In genomic region chr16:50644730-50645129, GRCh38 we compare ENCODE assay signal across 8 cellular contexts. TPM values are rescaled to one million over a fixed set of nuclear protein-coding genes. Genes with fewer than 3 reads are reported as not detected.
DNase-seq lines count a peak whose midpoint lies in the region; ATAC-seq and TF ChIP-seq lines count a peak whose summit lies in the region.

No MANE protein-coding gene starts in this region.

- no peak for TF ChIP-seq EP300 in Ishikawa (IDR thresholded peaks at IDR 0.05; ENCODE audit: borderline replicate concordance)

- CTCF ChIA-PET in CD8-positive, alpha-beta memory T cell (lab: Charles Lee) = interaction anchor here (0.8 to 1.2 kb wide), 6 partner anchors 21 to 291 kb away, joined by 3 to 6 read pairs (median 3); no protein-coding TSS in a partner anchor
- CTCF ChIA-PET in activated naive CD4-positive, alpha-beta T cell treated with anti-CD3 and anti-CD28 coated beads, Interleukin-2, amount 10 ng/mL, durations not matched to agents 7 days and 5 days (lab: Charles Lee) = interaction anchor here (0.7 to 1.6 kb wide), 6 partner anchors 9 to 316 kb away, joined by 3 to 8 read pairs (median 4); no protein-coding TSS in a partner anchor

- ATAC-seq in right cardiac atrium = peak; percentile 58 to 64
- no peak for ATAC-seq in HG03439 (IDR thresholded peaks at IDR 0.05; ENCODE audit: unreplicated experiment)

- no peak overlapping the region for H3K4me3 Mint-ChIP-seq in CD8-positive, alpha-beta memory T cell
- no peak overlapping the region for H3K4me3 Mint-ChIP-seq in activated naive CD4-positive, alpha-beta T cell treated with anti-CD3 and anti-CD28 coated beads, Interleukin-2, amount 10 ng/mL, durations not matched to agents 7 days and 5 days

- H3K4me3 ChIP-seq in CD8-positive, alpha-beta memory T cell (ENCODE audit: low read length) = no peak overlapping the region
- no peak overlapping the region for H3K4me3 ChIP-seq in right cardiac atrium (ENCODE audit: low read length)

- no peaks in the 10 kb centered on the region for H3K36me3 Mint-ChIP-seq in CD8-positive, alpha-beta memory T cell
- H3K36me3 Mint-ChIP-seq in activated naive CD4-positive, alpha-beta T cell treated with anti-CD3 and anti-CD28 coated beads, Interleukin-2, amount 10 ng/mL, durations not matched to agents 7 days and 5 days = no peaks in the 10 kb centered on the region

- peak; percentile 59 for TF ChIP-seq RAD21 in Ishikawa (IDR thresholded peaks at IDR 0.05; ENCODE audit: low read depth)

- peaks cover 4 to 7% (median 5%) of the 10 kb centered on the region in 3 donors for H3K4me1 Mint-ChIP-seq in CD8-positive, alpha-beta memory T cell
- no peaks in the 10 kb centered on the region for H3K4me1 Mint-ChIP-seq in activated naive CD4-positive, alpha-beta T cell treated with anti-CD3 and anti-CD28 coated beads, Interleukin-2, amount 10 ng/mL, durations not matched to agents 7 days and 5 days

- intact Hi-C loops in right cardiac atrium (cut with DNase I) = no loop called here

- no peaks in the 10 kb centered on the region for H3K27me3 ChIP-seq in CD8-positive, alpha-beta memory T cell (ENCODE audit: insufficient read depth, low read length, poor library complexity, severe bottlenecking)
- H3K27me3 ChIP-seq in right cardiac atrium (ENCODE audit: control insufficient read depth, insufficient read depth) = no peaks in the 10 kb centered on the region

- H3K27me3 Mint-ChIP-seq in CD8-positive, alpha-beta memory T cell = peaks cover 4 to 10% of the 10 kb centered on the region in 2 donors
- H3K27me3 Mint-ChIP-seq in activated naive CD4-positive, alpha-beta T cell treated with anti-CD3 and anti-CD28 coated beads, Interleukin-2, amount 10 ng/mL, durations not matched to agents 7 days and 5 days = peaks cover 21% of the 10 kb centered on the region

- H3K27ac ChIP-seq in CD8-positive, alpha-beta memory T cell (ENCODE audit: low read depth, low read length) = no peak overlapping the region
- no peak overlapping the region for H3K27ac ChIP-seq in right cardiac atrium (ENCODE audit: low read length)

- 33% methylated on average over 6 of the region's 6 CpGs for WGBS in right cardiac atrium

- peak in 3 of 5 donors; percentile 33 to 64 (median 50) for DNase-seq in CD8-positive, alpha-beta memory T cell
- DNase-seq in activated naive CD4-positive, alpha-beta T cell treated with anti-CD3 and anti-CD28 coated beads, Interleukin-2, amount 10 ng/mL, durations not matched to agents 7 days and 5 days = peak; percentile 62
- DNase-seq in right cardiac atrium (peak in 1 of 3 donors; percentile 53), stromal cell of bone marrow (ENCODE audit: low read depth) (peak; percentile 6), NCI-H187 (lab: John Stamatoyannopoulos, UW) (no peak), GOT3 (lab: John Stamatoyannopoulos, UW) (no peak)

- no peaks in the 10 kb centered on the region for H3K36me3 ChIP-seq in CD8-positive, alpha-beta memory T cell (ENCODE audit: insufficient read depth, low read length)

- no peaks in the 10 kb centered on the region for H3K9me3 Mint-ChIP-seq in CD8-positive, alpha-beta memory T cell
- no peaks in the 10 kb centered on the region for H3K9me3 Mint-ChIP-seq in activated naive CD4-positive, alpha-beta T cell treated with anti-CD3 and anti-CD28 coated beads, Interleukin-2, amount 10 ng/mL, durations not matched to agents 7 days and 5 days

- POLR2A ChIA-PET in CD8-positive, alpha-beta memory T cell (lab: Charles Lee) = interaction anchor here (0.6 kb wide), 1 partner anchor 162 kb away, joined by 3 read pairs; no protein-coding TSS in a partner anchor

- no peaks in the 10 kb centered on the region for H3K4me1 ChIP-seq in CD8-positive, alpha-beta memory T cell (ENCODE audit: insufficient read depth, low read length)
- H3K4me1 ChIP-seq in right cardiac atrium (ENCODE audit: control insufficient read depth, insufficient read depth, low read length) = no peaks in the 10 kb centered on the region

- no peaks in the 10 kb centered on the region for H3K9me3 ChIP-seq in CD8-positive, alpha-beta memory T cell (ENCODE audit: low read length)
- no peaks in the 10 kb centered on the region for H3K9me3 ChIP-seq in right cardiac atrium (ENCODE audit: control insufficient read depth, low read length)

- H3K27ac Mint-ChIP-seq in CD8-positive, alpha-beta memory T cell = peak overlapping the region in 2 of 8 donors; percentile 45 to 46
- no peak overlapping the region for H3K27ac Mint-ChIP-seq in activated naive CD4-positive, alpha-beta T cell treated with anti-CD3 and anti-CD28 coated beads, Interleukin-2, amount 10 ng/mL, durations not matched to agents 7 days and 5 days

TF ChIP-seq in Ishikawa, 13 proteins besides CTCF, POLR2A, EP300 and RAD21:
- TF ChIP-seq ZBTB7A (IDR thresholded peaks at IDR 0.05; ENCODE audit: low read depth) = no peak
- TF ChIP-seq CEBPB (IDR thresholded peaks at IDR 0.05) = no peak
- TF ChIP-seq TCF12 (IDR thresholded peaks at IDR 0.05; ENCODE audit: low read depth) = no peak
- TF ChIP-seq EGR1 (IDR thresholded peaks at IDR 0.05) = no peak

RNA-seq across cellular contexts. Expression of gene SNX20, which starts 36.4 kb away (rescaled TPM):
- total RNA-seq in CD8-positive, alpha-beta memory T cell = 10 to 100 TPM; 25.0 to 27.8 TPM
- 61.7 TPM for polyA plus RNA-seq in CD8-positive, alpha-beta memory T cell
- total RNA-seq in right cardiac atrium = 1 to 10 TPM; 1.3 to 1.7 (median 1.3) TPM
- polyA plus RNA-seq in right cardiac atrium = 0.34 TPM

RNA-seq across cellular contexts. Expression of gene NOD2, which starts 48.7 kb away (rescaled TPM):
- total RNA-seq in CD8-positive, alpha-beta memory T cell = 1 to 10 TPM; 1.8 TPM
- 1.9 TPM for polyA plus RNA-seq in CD8-positive, alpha-beta memory T cell
- total RNA-seq in right cardiac atrium = 1 to 10 TPM in 2 of 4 donors, under 1 TPM in 2; 0.74 to 1.5 (median 1.1) TPM
- polyA plus RNA-seq in right cardiac atrium = 0.52 TPM

Comparison
In these comparisons a context has a peak if more than half of its experiments do, and no peak if none do; other contexts are left out.
1. DNase-seq: peak in CD8-positive, alpha-beta memory T cell (3 of 5), activated naive CD4-positive, alpha-beta T cell treated with anti-CD3 and anti-CD28 coated beads, Interleukin-2, amount 10 ng/mL, durations not matched to agents 7 days and 5 days (single experiment) and stromal cell of bone marrow (single experiment); none in NCI-H187 (0 of 2) and GOT3 (single experiment).
2. RNA of gene SNX20, which starts 36.4 kb away (total RNA-seq): 25.0 to 27.8 TPM in CD8-positive, alpha-beta memory T cell; 1.3 to 1.7 TPM in right cardiac atrium; every median in the first group is over 4 times any median in the second.